ENCODE assay signal across 12 cellular contexts in genomic region chr3:12476238-12476897, GRCh38. TPM values are rescaled to one million over a fixed set of nuclear protein-coding genes. Genes with fewer than 3 reads are reported as not detected.
DNase-seq lines count a peak whose midpoint lies in the region; ATAC-seq and TF ChIP-seq lines count a peak whose summit lies in the region.
"Had no signal": no experiment of that assay in that cellular context is flagged by ENCODE, and none has a peak within 500 bp of the region (broad histone marks: within the 10 kb centered on the region; RNA-seq: fewer than 3 reads in every experiment).

No MANE protein-coding gene starts in this region.

- no peak overlapping the region for H3K4me3 ChIP-seq in osteoblast (ENCODE audit: insufficient read depth, low read length)
- no peak overlapping the region for H3K4me3 ChIP-seq in aorta (ENCODE audit: low read length in 2 of 2)

- no peaks in the 10 kb centered on the region for H3K9me3 Mint-ChIP-seq in endothelial cell (ENCODE audit: unreplicated experiment)
- no peaks in the 10 kb centered on the region for H3K9me3 Mint-ChIP-seq in activated CD4-positive, alpha-beta memory T cell treated with anti-CD3 and anti-CD28 coated beads for 36 hours

- DNase-seq in A172 (ENCODE audit: low spot score) (peak; percentile 54), NCI-H226 (peak; percentile 38), endothelial cell (ENCODE audit: low spot score) (no peak), osteoblast (ENCODE audit: insufficient read length, low spot score, missing footprints) (peak; percentile 90), aorta (no peak), NAMALWA (ENCODE audit: low spot score) (no peak)
- DNase-seq in activated CD4-positive, alpha-beta memory T cell treated with anti-CD3 and anti-CD28 coated beads for 36 hours = no peak
- DNase-seq: activated T-cell treated with anti-CD3 and anti-CD28 coated beads for 4 hours; anterior cingulate cortex; stimulated activated CD4-positive, alpha-beta T cell treated with anti-CD3 and anti-CD28 coated beads, Interleukin-2, amount 100 ng/mL, for 48 hours; stimulated activated naive CD8-positive, alpha-beta T cell treated with anti-CD3 and anti-CD28 coated beads, Interleukin-15, Interleukin-2, amounts not matched to agents 100 U/mL and 50 U/mL, for 24 hours had no signal

- H3K4me1 ChIP-seq in osteoblast (ENCODE audit: insufficient read depth, low read length) (peaks cover 13% of the 10 kb centered on the region), aorta (ENCODE audit: control insufficient read depth in 1 of 2, insufficient read depth in 2 of 2, low read length in 2 of 2) (no peaks in the 10 kb centered on the region)

- no peaks in the 10 kb centered on the region for H3K79me2 ChIP-seq in osteoblast (ENCODE audit: insufficient read depth, low read length)

- TF ChIP-seq CTCF in endothelial cell (IDR thresholded peaks at IDR 0.05; ENCODE audit: unreplicated experiment) = no peak
- TF ChIP-seq CTCF in osteoblast (IDR thresholded peaks at IDR 0.05; ENCODE audit: extremely low read depth, low read depth, low read length) = no peak

- H3K27me3 ChIP-seq in osteoblast (ENCODE audit: insufficient read depth, low read length) (no peaks in the 10 kb centered on the region), aorta (ENCODE audit: control insufficient read depth in 1 of 2, insufficient read depth in 2 of 2, low read length in 1 of 2) (no peaks in the 10 kb centered on the region)

- peak overlapping the region; percentile 41 for H3K4me2 ChIP-seq in osteoblast (ENCODE audit: insufficient read depth, low read length)

- H2AFZ ChIP-seq in osteoblast (ENCODE audit: low read length) = peak overlapping the region; percentile 78

- WGBS in aorta, 2 donors = 52 to 54% methylated on average over 5 of the region's 5 CpGs

- peaks cover 11% of the 10 kb centered on the region for H3K4me1 Mint-ChIP-seq in endothelial cell (ENCODE audit: unreplicated experiment)
- peaks cover 31% of the 10 kb centered on the region for H3K4me1 Mint-ChIP-seq in activated CD4-positive, alpha-beta memory T cell treated with anti-CD3 and anti-CD28 coated beads for 36 hours (ENCODE audit: low read depth)

- intact Hi-C loops in activated CD4-positive, alpha-beta memory T cell treated with anti-CD3 and anti-CD28 coated beads for 36 hours (cut with micrococcal nuclease) = loop anchor here (10.0 kb wide), 1 partner anchor 632 kb away; the partner anchor contains the start of gene TAMM41
- intact Hi-C loops in aorta (cut with DNase I) = loop anchor here in 1 of 2 donors (10.0 kb wide), 1 partner anchor 192 kb away; the partner anchor contains the start of gene PPARG

- POLR2A ChIA-PET in activated CD4-positive, alpha-beta memory T cell treated with anti-CD3 and anti-CD28 coated beads for 36 hours (lab: Charles Lee) = no interaction called here

- ATAC-seq in aorta (ENCODE audit: low FRiP score) = no peak
- no peak for ATAC-seq in GM18873 (IDR thresholded peaks at IDR 0.05; ENCODE audit: low FRiP score, unreplicated experiment)
- ATAC-seq: stimulated activated naive CD8-positive, alpha-beta T cell treated with anti-CD3 and anti-CD28 coated beads, Interleukin-15, Interleukin-2, amounts not matched to agents 100 U/mL and 50 U/mL, for 24 hours had no signal

- H4K20me1 ChIP-seq in osteoblast (ENCODE audit: insufficient read depth, low read length) = no peaks in the 10 kb centered on the region

- peak overlapping the region; percentile 21 for H3K27ac Mint-ChIP-seq in endothelial cell (ENCODE audit: unreplicated experiment)
- no peak overlapping the region for H3K27ac Mint-ChIP-seq in activated CD4-positive, alpha-beta memory T cell treated with anti-CD3 and anti-CD28 coated beads for 36 hours

- no peaks in the 10 kb centered on the region for H3K36me3 Mint-ChIP-seq in endothelial cell (ENCODE audit: low read depth, unreplicated experiment)
- no peaks in the 10 kb centered on the region for H3K36me3 Mint-ChIP-seq in activated CD4-positive, alpha-beta memory T cell treated with anti-CD3 and anti-CD28 coated beads for 36 hours

- H3K9me3 ChIP-seq in osteoblast (ENCODE audit: low read depth, low read length) = no peaks in the 10 kb centered on the region
- H3K9me3 ChIP-seq in aorta (ENCODE audit: control insufficient read depth, low read length) = no peaks in the 10 kb centered on the region

- H3K4me3 Mint-ChIP-seq in endothelial cell (ENCODE audit: unreplicated experiment) = no peak overlapping the region
- H3K4me3 Mint-ChIP-seq in activated CD4-positive, alpha-beta memory T cell treated with anti-CD3 and anti-CD28 coated beads for 36 hours = no peak overlapping the region

- no peaks in the 10 kb centered on the region for H3K27me3 Mint-ChIP-seq in endothelial cell (ENCODE audit: unreplicated experiment)
- H3K27me3 Mint-ChIP-seq in activated CD4-positive, alpha-beta memory T cell treated with anti-CD3 and anti-CD28 coated beads for 36 hours = no peaks in the 10 kb centered on the region

- H3K27ac ChIP-seq in osteoblast (ENCODE audit: low read depth, low read length) = peak overlapping the region; percentile 44
- no peak overlapping the region for H3K27ac ChIP-seq in aorta (ENCODE audit: low read depth in 1 of 2, low read length in 2 of 2)

- no peaks in the 10 kb centered on the region for H3K36me3 ChIP-seq in osteoblast (ENCODE audit: insufficient read depth, low read length)
- H3K36me3 ChIP-seq in aorta (ENCODE audit: control insufficient read depth in 1 of 2, insufficient read depth in 2 of 2, low read length in 1 of 2) = no peaks in the 10 kb centered on the region

- CTCF ChIA-PET in activated CD4-positive, alpha-beta memory T cell treated with anti-CD3 and anti-CD28 coated beads for 36 hours (lab: Charles Lee) = interaction anchor here (0.7 to 9.2 kb wide), 2 partner anchors 213 to 339 kb away, joined by 3 to 274 read pairs; no protein-coding TSS in a partner anchor

RNA-seq across cellular contexts. Expression of gene TSEN2, which starts 7.9 kb away (rescaled TPM):
- 27.3 and 29.9 TPM in 2 replicates for total RNA-seq in A172 (2014; rRNA removed; shearing (Covaris generic))
- total RNA-seq in endothelial cell (ENCODE audit: unreplicated experiment) (8.7 TPM), osteoblast (13.0 and 14.1 TPM in 2 replicates), aorta (10 to 100 TPM; 13.2 to 14.7 TPM)
- 10 to 100 TPM; 13.8 to 15.4 TPM for total RNA-seq in activated CD4-positive, alpha-beta memory T cell treated with anti-CD3 and anti-CD28 coated beads for 36 hours
- 10 to 100 TPM; 13.4 TPM for polyA plus RNA-seq in aorta

Comparison
In these comparisons a context has a peak if more than half of its experiments do, and no peak if none do; other contexts are left out.
1. DNase-seq: peak in A172 (single experiment), NCI-H226 (single experiment) and osteoblast (single experiment); none in endothelial cell (single experiment), activated CD4-positive, alpha-beta memory T cell treated with anti-CD3 and anti-CD28 coated beads for 36 hours (single experiment), aorta (0 of 2) and NAMALWA (single experiment).